ENCODE assay signal across 24 cellular contexts in the genomic region with DNA sequence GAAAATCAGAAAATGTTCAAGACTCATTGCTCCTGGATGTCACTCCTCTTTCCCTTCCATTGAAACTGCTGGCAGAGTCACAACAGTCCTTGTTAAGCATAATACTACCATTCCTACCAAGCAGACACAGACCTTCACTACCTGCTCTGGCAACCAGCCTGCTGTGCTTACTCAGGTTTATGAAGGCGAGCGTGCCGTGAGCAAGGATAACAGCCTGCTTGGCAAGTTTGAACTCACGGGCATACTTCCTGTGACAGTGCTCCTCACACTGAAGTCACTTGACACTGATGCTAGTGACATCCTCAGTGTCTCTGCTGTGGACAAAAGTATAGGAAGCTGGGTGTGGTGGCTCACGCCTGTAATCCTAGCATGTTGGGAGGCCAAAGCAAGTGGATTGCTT.
"Had no signal": no experiment of that assay in that cellular context is flagged by ENCODE, and none has a peak within 500 bp of the region (broad histone marks: within the 10 kb centered on the region; RNA-seq: fewer than 3 reads in every experiment).

No MANE protein-coding gene starts in this region.

- H3K27me3 ChIP-seq: adrenal gland had no signal

- H3K9me3 ChIP-seq: adrenal gland had no signal

- H3K4me1 ChIP-seq: adrenal gland had no signal

- H3K36me3 Mint-ChIP-seq: activated naive CD8-positive, alpha-beta T cell treated with anti-CD3 and anti-CD28 coated beads, Interleukin-2, amount 10 ng/mL, durations not matched to agents 7 days and 5 days; T-cell had no signal

- FAIRE-seq: TTC549 had no signal

- ATAC-seq: activated CD8-positive, alpha-beta T cell treated with anti-CD3 and anti-CD28 coated beads for 36 hours; Right ventricle myocardium inferior; T-cell had no signal

- H3K27me3 Mint-ChIP-seq: activated CD8-positive, alpha-beta T cell treated with anti-CD3 and anti-CD28 coated beads for 36 hours; T-cell had no signal

- H3K4me3 ChIP-seq: adrenal gland, PC-9, SK-N-MC had no signal

- H3K4me3 Mint-ChIP-seq: activated CD8-positive, alpha-beta T cell treated with anti-CD3 and anti-CD28 coated beads for 36 hours; activated naive CD8-positive, alpha-beta T cell treated with anti-CD3 and anti-CD28 coated beads, Interleukin-2, amount 10 ng/mL, durations not matched to agents 7 days and 5 days; T-cell had no signal

- H3K9me3 Mint-ChIP-seq: activated CD8-positive, alpha-beta T cell treated with anti-CD3 and anti-CD28 coated beads for 36 hours; activated naive CD8-positive, alpha-beta T cell treated with anti-CD3 and anti-CD28 coated beads, Interleukin-2, amount 10 ng/mL, durations not matched to agents 7 days and 5 days; T-cell had no signal

- H3K4me1 Mint-ChIP-seq: activated naive CD8-positive, alpha-beta T cell treated with anti-CD3 and anti-CD28 coated beads, Interleukin-2, amount 10 ng/mL, durations not matched to agents 7 days and 5 days had no signal

- H3K36me3 ChIP-seq: adrenal gland had no signal

- H3K27ac Mint-ChIP-seq: activated CD8-positive, alpha-beta T cell treated with anti-CD3 and anti-CD28 coated beads for 36 hours; activated naive CD8-positive, alpha-beta T cell treated with anti-CD3 and anti-CD28 coated beads, Interleukin-2, amount 10 ng/mL, durations not matched to agents 7 days and 5 days; T-cell had no signal

- DNase-seq: activated CD4-positive, alpha-beta T cell treated with anti-CD3 and anti-CD28 coated beads, Interleukin-2, amount 50 U/mL, for 1 hour; activated CD4-positive, CD25-positive, alpha-beta regulatory T cell; activated CD8-positive, alpha-beta memory T cell treated with anti-CD3 and anti-CD28 coated beads, Interleukin-2, amount 50 U/mL, for 4 hours; activated CD8-positive, alpha-beta T cell treated with anti-CD3 and anti-CD28 coated beads for 36 hours; activated naive CD4-positive, alpha-beta T cell treated with anti-CD3 and anti-CD28 coated beads, Interleukin-2, amount 50 U/mL, for 16 hours; activated naive CD8-positive, alpha-beta T cell treated with anti-CD3 and anti-CD28 coated beads, Interleukin-2, amount 10 ng/mL, durations not matched to agents 7 days and 5 days; adrenal gland; anterior cingulate cortex; caudate nucleus; KG1; NCI-H1092; NCI-H1417; NCI-H1930; NCI-H2107; NCI-H345; NCI-H510A; NCI-H526 treated with DMSO at 0.1 percent for 48 hours; PC-9; T-cell; T-helper 2 cell; T1000 had no signal
